Comparison of ENCODE assay signal across 14 cellular contexts in the genomic region with DNA sequence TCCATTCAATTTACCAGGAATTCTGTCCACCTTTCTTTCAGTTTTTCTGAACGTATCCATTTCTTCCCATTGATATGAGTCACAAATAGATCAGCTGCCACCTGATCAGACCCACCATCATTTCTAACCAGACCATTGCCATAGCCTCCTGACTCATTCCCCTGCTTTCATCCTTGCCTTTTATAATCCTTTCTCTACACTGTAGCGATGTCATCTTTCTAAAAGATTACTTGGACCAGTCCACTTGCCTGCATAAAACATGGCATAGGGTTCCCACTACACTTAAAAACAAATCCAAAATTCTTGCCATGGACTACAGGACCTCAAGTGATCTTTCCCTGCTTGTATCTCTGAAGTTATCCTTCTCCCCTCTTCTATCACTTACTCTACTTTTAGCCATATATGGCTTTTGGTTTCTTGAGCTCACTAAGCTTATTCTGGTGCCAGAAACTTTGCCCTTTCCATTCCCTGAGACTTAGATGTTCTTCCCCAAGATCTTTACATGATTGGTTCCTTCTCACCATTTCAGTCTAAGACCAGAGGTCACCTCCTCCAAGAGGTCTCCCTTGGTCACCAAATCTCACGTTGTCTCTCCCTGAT.
DNase-seq lines count a peak whose midpoint lies in the region; ATAC-seq and TF ChIP-seq lines count a peak whose summit lies in the region.
"Had no signal": no experiment of that assay in that cellular context is flagged by ENCODE, and none has a peak within 500 bp of the region (broad histone marks: within the 10 kb centered on the region; RNA-seq: fewer than 3 reads in every experiment).

No MANE protein-coding gene starts in this region.

- peaks cover 2% of the 10 kb centered on the region for H3K4me1 Mint-ChIP-seq in stimulated activated naive CD8-positive, alpha-beta T cell treated with anti-CD3 and anti-CD28 coated beads, Interleukin-15, amount 100 ng/mL, for 72 hours
- H3K4me1 Mint-ChIP-seq in activated T-helper 17 cell treated with anti-CD3 and anti-CD28 coated beads, Interleukin-2, amount 50 U/mL, for 72 hours: no peaks in the 10 kb centered on the region

- no peak overlapping the region for H3K27ac ChIP-seq in aorta (ENCODE audit: low read depth in 1 of 2, low read length in 2 of 2)
- H3K27ac ChIP-seq: neutrophil, WERI-Rb-1 had no signal

- peaks cover 2 to 3% of the 10 kb centered on the region in 2 donors for H3K4me1 ChIP-seq in aorta (ENCODE audit: control insufficient read depth in 1 of 2, insufficient read depth in 2 of 2, low read length in 2 of 2)

- DNase-seq in stimulated activated naive CD8-positive, alpha-beta T cell treated with anti-CD3 and anti-CD28 coated beads, Interleukin-15, amount 100 ng/mL, for 72 hours: no peak
- no peak for DNase-seq in stimulated activated naive CD8-positive, alpha-beta T cell treated with anti-CD3 and anti-CD28 coated beads, Interleukin-15, Interleukin-2, amounts not matched to agents 100 U/mL and 50 U/mL, for 24 hours
- DNase-seq in fibroblast of villous mesenchyme (ENCODE audit: low read depth) (peak; percentile 26), aorta (no peak)
- DNase-seq: activated naive CD4-positive, alpha-beta T cell; Caco-2; cerebellar nuclear complex; MV-4-11; WERI-Rb-1 had no signal

- H3K9me3 Mint-ChIP-seq in stimulated activated naive CD8-positive, alpha-beta T cell treated with anti-CD3 and anti-CD28 coated beads, Interleukin-15, amount 100 ng/mL, for 72 hours: no peaks in the 10 kb centered on the region
- no peaks in the 10 kb centered on the region for H3K9me3 Mint-ChIP-seq in activated T-helper 17 cell treated with anti-CD3 and anti-CD28 coated beads, Interleukin-2, amount 50 U/mL, for 72 hours

- H3K27ac Mint-ChIP-seq in stimulated activated naive CD8-positive, alpha-beta T cell treated with anti-CD3 and anti-CD28 coated beads, Interleukin-15, amount 100 ng/mL, for 72 hours: no peak overlapping the region
- H3K27ac Mint-ChIP-seq in activated T-helper 17 cell treated with anti-CD3 and anti-CD28 coated beads, Interleukin-2, amount 50 U/mL, for 72 hours: no peak overlapping the region

- no peaks in the 10 kb centered on the region for H3K27me3 ChIP-seq in aorta (ENCODE audit: control insufficient read depth in 1 of 2, insufficient read depth in 2 of 2, low read length in 1 of 2)
- H3K27me3 ChIP-seq: neutrophil had no signal

- ATAC-seq in stimulated activated naive CD8-positive, alpha-beta T cell treated with anti-CD3 and anti-CD28 coated beads, Interleukin-15, amount 100 ng/mL, for 72 hours: peak; percentile 41
- ATAC-seq in stimulated activated naive CD8-positive, alpha-beta T cell treated with anti-CD3 and anti-CD28 coated beads, Interleukin-15, Interleukin-2, amounts not matched to agents 100 U/mL and 50 U/mL, for 24 hours: no peak
- peak; percentile 51 for ATAC-seq in activated T-helper 17 cell treated with anti-CD3 and anti-CD28 coated beads, Interleukin-2, amount 50 U/mL, for 72 hours (replicated peaks)
- ATAC-seq in GM21825 (IDR thresholded peaks at IDR 0.05; ENCODE audit: unreplicated experiment) (no peak), aorta (ENCODE audit: low FRiP score) (no peak), GM18519 (IDR thresholded peaks at IDR 0.05; ENCODE audit: low FRiP score, unreplicated experiment) (no peak), GM21717 (IDR thresholded peaks at IDR 0.05; ENCODE audit: unreplicated experiment) (no peak)

- no peak overlapping the region for H3K4me3 ChIP-seq in fibroblast of villous mesenchyme (ENCODE audit: low read depth, low read length)
- H3K4me3 ChIP-seq in aorta (ENCODE audit: low read length in 2 of 2): no peak overlapping the region

- WGBS in aorta, 2 donors: 93 to 96% methylated on average over 3 of the region's 3 CpGs

- no peaks in the 10 kb centered on the region for H3K36me3 Mint-ChIP-seq in activated T-helper 17 cell treated with anti-CD3 and anti-CD28 coated beads, Interleukin-2, amount 50 U/mL, for 72 hours (ENCODE audit: low read depth)

- intact Hi-C loops in aorta (cut with DNase I): no loop called here

- no peaks in the 10 kb centered on the region for H3K9me3 ChIP-seq in aorta (ENCODE audit: control insufficient read depth, low read length)
- H3K9me3 ChIP-seq: Caco-2, neutrophil had no signal

- no peaks in the 10 kb centered on the region for H3K36me3 ChIP-seq in aorta (ENCODE audit: control insufficient read depth in 1 of 2, insufficient read depth in 2 of 2, low read length in 1 of 2)
- H3K36me3 ChIP-seq: neutrophil, WERI-Rb-1 had no signal

- TF ChIP-seq CTCF in fibroblast of villous mesenchyme (IDR thresholded peaks at IDR 0.05; ENCODE audit: insufficient read depth, low read depth, low read length): no peak

- H3K4me3 Mint-ChIP-seq in stimulated activated naive CD8-positive, alpha-beta T cell treated with anti-CD3 and anti-CD28 coated beads, Interleukin-15, amount 100 ng/mL, for 72 hours: no peak overlapping the region
- no peak overlapping the region for H3K4me3 Mint-ChIP-seq in activated T-helper 17 cell treated with anti-CD3 and anti-CD28 coated beads, Interleukin-2, amount 50 U/mL, for 72 hours

- H3K27me3 Mint-ChIP-seq in stimulated activated naive CD8-positive, alpha-beta T cell treated with anti-CD3 and anti-CD28 coated beads, Interleukin-15, amount 100 ng/mL, for 72 hours: no peaks in the 10 kb centered on the region
- H3K27me3 Mint-ChIP-seq in activated T-helper 17 cell treated with anti-CD3 and anti-CD28 coated beads, Interleukin-2, amount 50 U/mL, for 72 hours: no peaks in the 10 kb centered on the region

Comparison
In these comparisons a context has a peak if more than half of its experiments do, and no peak if none do; other contexts are left out.
1. ATAC-seq: peak in stimulated activated naive CD8-positive, alpha-beta T cell treated with anti-CD3 and anti-CD28 coated beads, Interleukin-15, amount 100 ng/mL, for 72 hours (single experiment) and activated T-helper 17 cell treated with anti-CD3 and anti-CD28 coated beads, Interleukin-2, amount 50 U/mL, for 72 hours (single experiment); none in stimulated activated naive CD8-positive, alpha-beta T cell treated with anti-CD3 and anti-CD28 coated beads, Interleukin-15, Interleukin-2, amounts not matched to agents 100 U/mL and 50 U/mL, for 24 hours (single experiment), GM21825 (single experiment), aorta (single experiment), GM18519 (single experiment) and GM21717 (single experiment).